11 cellular contexts compared by ENCODE assay signal in genomic region chr1:198199105-198199504, GRCh38. TPM values are rescaled to one million over a fixed set of nuclear protein-coding genes. Genes with fewer than 3 reads are reported as not detected.
DNase-seq lines count a peak whose midpoint lies in the region; ATAC-seq, FAIRE-seq and TF ChIP-seq lines count a peak whose summit lies in the region.
"Had no signal": no experiment of that assay in that cellular context is flagged by ENCODE, and none has a peak within 500 bp of the region (broad histone marks: within the 10 kb centered on the region; RNA-seq: fewer than 3 reads in every experiment).

No MANE protein-coding gene starts in this region.

- H3K36me3 Mint-ChIP-seq in activated CD8-positive, alpha-beta T cell treated with anti-CD3 and anti-CD28 coated beads for 36 hours (ENCODE audit: low read depth) = peaks cover 19% of the 10 kb centered on the region
- peaks cover 2 to 5% of the 10 kb centered on the region in 2 donors for H3K36me3 Mint-ChIP-seq in CD4-positive, alpha-beta memory T cell

- H3K4me3 Mint-ChIP-seq in activated CD8-positive, alpha-beta T cell treated with anti-CD3 and anti-CD28 coated beads for 36 hours = no peak overlapping the region
- H3K4me3 Mint-ChIP-seq in CD4-positive, alpha-beta memory T cell = peak overlapping the region in 1 of 8 donors; percentile 7

- no peak overlapping the region for H3K27ac ChIP-seq in CD4-positive, alpha-beta memory T cell (ENCODE audit: low read depth, low read length)
- H3K27ac ChIP-seq in transverse colon = no peak overlapping the region
- H3K27ac ChIP-seq: thoracic aorta had no signal

- no peaks in the 10 kb centered on the region for H3K9me3 ChIP-seq in CD4-positive, alpha-beta memory T cell (ENCODE audit: control insufficient read depth in 1 of 2, low read length in 2 of 2)
- no peaks in the 10 kb centered on the region for H3K9me3 ChIP-seq in transverse colon
- H3K9me3 ChIP-seq: thoracic aorta had no signal

- H3K9me3 Mint-ChIP-seq in activated CD8-positive, alpha-beta T cell treated with anti-CD3 and anti-CD28 coated beads for 36 hours = peaks cover under 1% of the 10 kb centered on the region
- H3K9me3 Mint-ChIP-seq in CD4-positive, alpha-beta memory T cell = no peaks in the 10 kb centered on the region

- no peak for TF ChIP-seq CTCF in activated CD8-positive, alpha-beta T cell treated with anti-CD3 and anti-CD28 coated beads for 36 hours (IDR thresholded peaks at IDR 0.05)
- no peak for TF ChIP-seq CTCF in transverse colon (IDR thresholded peaks at IDR 0.05)

- H3K36me3 ChIP-seq in CD4-positive, alpha-beta memory T cell (ENCODE audit: insufficient read depth, low read length) = no peaks in the 10 kb centered on the region
- H3K36me3 ChIP-seq in transverse colon = no peaks in the 10 kb centered on the region
- H3K36me3 ChIP-seq: thoracic aorta had no signal

- no peaks in the 10 kb centered on the region for H3K27me3 ChIP-seq in CD4-positive, alpha-beta memory T cell (ENCODE audit: insufficient read depth, low read length)
- H3K27me3 ChIP-seq in transverse colon = no peaks in the 10 kb centered on the region

- H3K4me1 ChIP-seq in CD4-positive, alpha-beta memory T cell (ENCODE audit: insufficient read depth, low read length) = peaks cover 74% of the 10 kb centered on the region
- peaks cover 0 to 17% (median 1%) of the 10 kb centered on the region in 4 donors for H3K4me1 ChIP-seq in transverse colon

- H3K27ac Mint-ChIP-seq in activated CD8-positive, alpha-beta T cell treated with anti-CD3 and anti-CD28 coated beads for 36 hours = no peak overlapping the region
- H3K27ac Mint-ChIP-seq in CD4-positive, alpha-beta memory T cell = peak overlapping the region in 1 of 7 donors; percentile 84

- in situ Hi-C loops in transverse colon (cut with MboI; ENCODE audit: low pct_ligation_motif_present in 1 of 4, low pct_unique_long_range_greater_than_20kb in 1 of 4, low sequenced_read_pairs in 3 of 4) = no loop called here

- CTCF ChIA-PET in activated CD8-positive, alpha-beta T cell treated with anti-CD3 and anti-CD28 coated beads for 36 hours (lab: Charles Lee) = interaction anchor here (0.7 to 1.5 kb wide), 3 partner anchors 11 to 159 kb away, joined by 3 read pairs; no protein-coding TSS in a partner anchor
- CTCF ChIA-PET in CD4-positive, alpha-beta memory T cell (lab: Charles Lee; ENCODE audit: partially characterized antibody) = interaction anchor here (0.6 to 0.8 kb wide), 2 partner anchors 168 to 298 kb away, joined by 3 read pairs; no protein-coding TSS in a partner anchor

- peak; percentile 66 for FAIRE-seq in GM12891 (lab: Jason Lieb, UNC)

- ATAC-seq in GM19463 (IDR thresholded peaks at IDR 0.05; ENCODE audit: unreplicated experiment) (peak; percentile 55), HG03103 (IDR thresholded peaks at IDR 0.05; ENCODE audit: low read depth, unreplicated experiment) (peak; percentile 65), left colon (no peak)
- ATAC-seq in activated CD8-positive, alpha-beta T cell treated with anti-CD3 and anti-CD28 coated beads for 36 hours = peak; percentile 21

- peaks cover 80% of the 10 kb centered on the region for H3K4me1 Mint-ChIP-seq in activated CD8-positive, alpha-beta T cell treated with anti-CD3 and anti-CD28 coated beads for 36 hours (ENCODE audit: low read depth)
- peaks cover 48 to 83% (median 67%) of the 10 kb centered on the region in 4 donors for H3K4me1 Mint-ChIP-seq in CD4-positive, alpha-beta memory T cell

- intact Hi-C loops in activated CD8-positive, alpha-beta T cell treated with anti-CD3 and anti-CD28 coated beads for 36 hours (cut with micrococcal nuclease) = no loop called here
- intact Hi-C loops in left colon (cut with DNase I, micrococcal nuclease) = no loop called here
- intact Hi-C loops in CD4-positive, alpha-beta memory T cell (cut with micrococcal nuclease) = no loop called here
- intact Hi-C loops in transverse colon (cut with DNase I; ENCODE audit: low total_unique reads) = no loop called here

- TF ChIP-seq POLR2A in GM12891 (IDR thresholded peaks at IDR 0.05; ENCODE audit: low read depth, low read length) (no peak), transverse colon (IDR thresholded peaks at IDR 0.05) (no peak)

- POLR2A ChIA-PET in activated CD8-positive, alpha-beta T cell treated with anti-CD3 and anti-CD28 coated beads for 36 hours (lab: Charles Lee) = interaction anchor here (0.7 to 2.7 kb wide), 5 partner anchors 11 to 59 kb away, joined by 3 to 12 read pairs (median 5); no protein-coding TSS in a partner anchor
- POLR2A ChIA-PET in CD4-positive, alpha-beta memory T cell (lab: Charles Lee; ENCODE audit: partially characterized antibody) = interaction anchor here (0.6 to 1.4 kb wide), 3 partner anchors 14 to 61 kb away, joined by 3 to 6 read pairs (median 3); no protein-coding TSS in a partner anchor

- no peak for TF ChIP-seq EP300 in transverse colon (IDR thresholded peaks at IDR 0.05; ENCODE audit: low read depth)

- no peaks in the 10 kb centered on the region for H3K27me3 Mint-ChIP-seq in activated CD8-positive, alpha-beta T cell treated with anti-CD3 and anti-CD28 coated beads for 36 hours
- H3K27me3 Mint-ChIP-seq in CD4-positive, alpha-beta memory T cell = no peaks in the 10 kb centered on the region

- H3K4me3 ChIP-seq in CD4-positive, alpha-beta memory T cell (ENCODE audit: low read length in 2 of 2) = no peak overlapping the region
- no peak overlapping the region for H3K4me3 ChIP-seq in transverse colon
- H3K4me3 ChIP-seq: thoracic aorta had no signal

- DNase-seq in GM12891 (ENCODE audit: insufficient read length, low spot score) (no peak), D341Med (ENCODE audit: low spot score) (no peak), left colon (no peak), transverse colon (no peak)
- DNase-seq in activated CD8-positive, alpha-beta T cell treated with anti-CD3 and anti-CD28 coated beads for 36 hours = no peak
- no peak for DNase-seq in CD4-positive, alpha-beta memory T cell
- DNase-seq: amygdala, NCI-H2081 treated with DMSO at 0.1 percent for 48 hours had no signal

TF ChIP-seq in GM12891, 5 proteins besides CTCF, POLR2A, EP300 and RAD21:
- TF ChIP-seq POU2F2 (IDR thresholded peaks at IDR 0.05; ENCODE audit: low read depth, low read length) = no peak
- no peak for TF ChIP-seq SPI1 (IDR thresholded peaks at IDR 0.05; ENCODE audit: low read depth, low read length)
- TF ChIP-seq POLR2AphosphoS5 (IDR thresholded peaks at IDR 0.05; ENCODE audit: low read depth, low read length) = no peak
- TF ChIP-seq PAX5 (IDR thresholded peaks at IDR 0.05; ENCODE audit: insufficient read depth, low read length, severe bottlenecking) = no peak
- TF ChIP-seq TAF1 (IDR thresholded peaks at IDR 0.05; ENCODE audit: low read depth, low read length) = no peak

RNA-seq across cellular contexts. Expression of gene NEK7, which starts 42.3 kb away (rescaled TPM):
- 9.0 TPM for polyA plus RNA-seq in GM12891 (2012; ENCODE audit: low read depth, missing spikeins)
- total RNA-seq in activated CD8-positive, alpha-beta T cell treated with anti-CD3 and anti-CD28 coated beads for 36 hours = 10 to 100 TPM; 71.4 to 76.4 TPM
- total RNA-seq in left colon (10 to 100 TPM; 44.0 to 61.3 TPM), transverse colon (10 to 100 TPM; 40.4 to 71.0 (median 57.6) TPM)
- total RNA-seq in CD4-positive, alpha-beta memory T cell = 10 to 100 TPM; 56.9 to 63.8 TPM
- 10 to 100 TPM; 53.5 to 57.6 TPM for polyA plus RNA-seq in CD4-positive, alpha-beta memory T cell
